In genomic region chr4:1548812-1549637, GRCh38 we compare ENCODE assay signal across 8 cellular contexts.
A peak's percentile ranks its signal among the peaks of the same experiment; 100 is the strongest.
DNase-seq lines count a peak whose midpoint lies in the region; ATAC-seq and TF ChIP-seq lines count a peak whose summit lies in the region.
"Not testable (repeated sequence)": the region's sequence is repeated elsewhere in the genome, so short reads cannot be mapped to it uniquely, and the experiment has no call there.

No MANE protein-coding gene starts in this region.

- H3K4me1 ChIP-seq in effector memory CD4-positive, alpha-beta T cell (ENCODE audit: control insufficient read depth, insufficient read depth, low read length, poor library complexity, severe bottlenecking): peaks cover 11% of the 10 kb centered on the region
- H3K4me1 ChIP-seq in left lung (peaks cover 0 to 11% of the 10 kb centered on the region in 2 donors), transverse colon (peaks cover 3 to 20% (median 18%) of the 10 kb centered on the region in 4 donors)

- not testable (repeated sequence) for H3K4me2 ChIP-seq in SU-DHL-6 (ENCODE audit: low read depth, low read length, poor library complexity, severe bottlenecking)

- in situ Hi-C loops in transverse colon (cut with MboI; ENCODE audit: low pct_ligation_motif_present in 1 of 4, low pct_unique_long_range_greater_than_20kb in 1 of 4, low sequenced_read_pairs in 3 of 4): not testable (repeated sequence)

- not testable (repeated sequence) for TF ChIP-seq POLR2A in transverse colon (IDR thresholded peaks at IDR 0.05)

- not testable (repeated sequence) for H3K79me2 ChIP-seq in SU-DHL-6 (ENCODE audit: insufficient read depth, low read length)

- DNase-seq in ELR (ENCODE audit: low read depth) (peak; percentile 28), HPDE6-E6E7 (ENCODE audit: extremely low spot score) (peak; percentile 31), activated T-helper 1 cell treated with Interleukin-2 at 50 U/mL for 16 hours (ENCODE audit: low read depth) (peak; percentile 42), left lung (peak in 1 of 2 donors; percentile 92), transverse colon (peak; percentile 49)
- DNase-seq in effector memory CD4-positive, alpha-beta T cell: peak; percentile 32 to 38 (median 34)
- peak; percentile 56 for DNase-seq in stimulated activated CD4-positive, alpha-beta T cell treated with anti-CD3 and anti-CD28 coated beads, Interleukin-12 subunit alpha, Interleukin-12 subunit beta, amount 100 ng/mL, for 4 hours

- H3K9me3 ChIP-seq in SU-DHL-6 (ENCODE audit: insufficient read depth, low read length); effector memory CD4-positive, alpha-beta T cell (ENCODE audit: control insufficient read depth, low read length); left lung; transverse colon: not testable (repeated sequence)

- H3K9ac ChIP-seq in SU-DHL-6 (ENCODE audit: low read length): not testable (repeated sequence)

- H3K36me3 ChIP-seq in SU-DHL-6 (ENCODE audit: low read length); effector memory CD4-positive, alpha-beta T cell (ENCODE audit: control insufficient read depth, insufficient read depth, low read length); left lung; transverse colon: not testable (repeated sequence)

- intact Hi-C loops in left lung (cut with DNase I); transverse colon (cut with DNase I; ENCODE audit: low total_unique reads): not testable (repeated sequence)

- TF ChIP-seq CTCF in SU-DHL-6 (IDR thresholded peaks at IDR 0.05; ENCODE audit: insufficient read depth, low read length, poor library complexity, severe bottlenecking) (peak; percentile 78), left lung (IDR thresholded peaks at IDR 0.05) (peak; percentile 98 to 99), transverse colon (IDR thresholded peaks at IDR 0.05) (peak; percentile 78 to 98 (median 95))

- peak; percentile 94 for ATAC-seq in left lung

- 17 to 33% methylated on average over 3 to 30 of the region's 35 CpGs for WGBS in transverse colon (ENCODE audit: low coverage in 1 of 2), 2 donors

- not testable (repeated sequence) for H3F3A ChIP-seq in SU-DHL-6 (ENCODE audit: insufficient read depth)

- TF ChIP-seq EP300 in transverse colon (IDR thresholded peaks at IDR 0.05; ENCODE audit: low read depth): not testable (repeated sequence)

- not testable (repeated sequence) for H3K27me3 ChIP-seq in SU-DHL-6 (ENCODE audit: low read length); effector memory CD4-positive, alpha-beta T cell (replicated peaks; ENCODE audit: control insufficient read depth, insufficient read depth, low read length, poor library complexity, severe bottlenecking)
- peaks cover 0 to 60% of the 10 kb centered on the region in 2 donors for H3K27me3 ChIP-seq in left lung
- H3K27me3 ChIP-seq in transverse colon: peaks cover 32% of the 10 kb centered on the region

- H4K20me1 ChIP-seq in SU-DHL-6 (ENCODE audit: low read depth, low read length): not testable (repeated sequence)

- H3K27ac ChIP-seq in SU-DHL-6 (ENCODE audit: low read depth, low read length); effector memory CD4-positive, alpha-beta T cell (ENCODE audit: insufficient read depth, low read length, poor library complexity, severe bottlenecking): not testable (repeated sequence)
- H3K27ac ChIP-seq in left lung (peak overlapping the region in 1 of 2 donors; percentile 45), transverse colon (peak overlapping the region in 2 of 4 donors; percentile 13 to 51)

- H2AFZ ChIP-seq in SU-DHL-6 (ENCODE audit: low read depth, low read length, severe bottlenecking): not testable (repeated sequence)

- H3K9me2 ChIP-seq in SU-DHL-6 (replicated peaks; ENCODE audit: insufficient read depth, low read length): not testable (repeated sequence)

- not testable (repeated sequence) for H3K4me3 ChIP-seq in SU-DHL-6 (ENCODE audit: insufficient read depth, low read length, poor library complexity, severe bottlenecking)
- H3K4me3 ChIP-seq in effector memory CD4-positive, alpha-beta T cell (ENCODE audit: insufficient read depth, low read depth, low read length, poor library complexity, severe bottlenecking): peak overlapping the region; percentile 39
- H3K4me3 ChIP-seq in left lung (peak overlapping the region in 1 of 2 donors; percentile 26), transverse colon (peak overlapping the region in 3 of 4 donors; percentile 3 to 30 (median 5))
